1 cellular context compared by ENCODE assay signal in genomic region chr15:101027273-101027901, GRCh38.
TF ChIP-seq lines count a peak whose summit lies in the region.

No MANE protein-coding gene starts in this region.

TF ChIP-seq in HepG2, 621 proteins besides CTCF, POLR2A, EP300 and RAD21 (continued from another document):
- peak; percentile 67 for TF ChIP-seq ZNF687 (CRISPR knock-in tag; IDR thresholded peaks at IDR 0.05)
- no peak for TF ChIP-seq ZNF703 (CRISPR knock-in tag; IDR thresholded peaks at IDR 0.05; ENCODE audit: borderline replicate concordance)
- TF ChIP-seq HNRNPLL (IDR thresholded peaks at IDR 0.05; ENCODE audit: low read depth, low read length, poor library complexity, severe bottlenecking) = peak; percentile 26
- no peak for TF ChIP-seq SMAD1 (CRISPR knock-in tag; IDR thresholded peaks at IDR 0.05; ENCODE audit: borderline replicate concordance, low read depth)
- TF ChIP-seq KDM5B (CRISPR knock-in tag; IDR thresholded peaks at IDR 0.05; ENCODE audit: borderline replicate concordance) = 0 out of 2 replicates have a peak, but pooled peaks have one; percentile 33
- TF ChIP-seq ZNF264 (CRISPR knock-in tag; IDR thresholded peaks at IDR 0.05) = no peak
